Comparison of ENCODE assay signal across 8 cellular contexts in genomic region chr9:99184427-99185327, GRCh38. TPM values are rescaled to one million over a fixed set of nuclear protein-coding genes. Genes with fewer than 3 reads are reported as not detected.
A peak's percentile ranks its signal among the peaks of the same experiment; 100 is the strongest.
DNase-seq lines count a peak whose midpoint lies in the region; ATAC-seq and TF ChIP-seq lines count a peak whose summit lies in the region.

No MANE protein-coding gene starts in this region.

- H3K27ac ChIP-seq in Peyer's patch = peak overlapping the region in 3 of 4 donors; percentile 6 to 11 (median 11)

- no peaks in the 10 kb centered on the region for H3K9me3 ChIP-seq in Peyer's patch
- no peaks in the 10 kb centered on the region for H3K9me3 ChIP-seq in neuron (ENCODE audit: low read length)

- no peaks in the 10 kb centered on the region for H3K36me3 ChIP-seq in Peyer's patch
- no peaks in the 10 kb centered on the region for H3K36me3 ChIP-seq in neuron (ENCODE audit: insufficient read depth, low read length)

- H3K27me3 ChIP-seq in Peyer's patch (no peaks in the 10 kb centered on the region), neuron (ENCODE audit: insufficient read depth, low read length) (no peaks in the 10 kb centered on the region)

- H3K4me3 ChIP-seq in Peyer's patch (peak overlapping the region in 3 of 4 donors; percentile 20 to 46 (median 28)), fibroblast of pulmonary artery (replicated peaks; ENCODE audit: low read depth, low read length) (peak overlapping the region; percentile 18), neuron (ENCODE audit: low read length) (no peak overlapping the region)

- H3K27me3 Mint-ChIP-seq in stimulated activated naive CD8-positive, alpha-beta T cell treated with anti-CD3 and anti-CD28 coated beads, Interleukin-15, amount 100 ng/mL, for 72 hours = peaks cover 11% of the 10 kb centered on the region

- TF ChIP-seq POLR2A in Peyer's patch (IDR thresholded peaks at IDR 0.05) = no peak

- H3K27ac Mint-ChIP-seq in stimulated activated naive CD8-positive, alpha-beta T cell treated with anti-CD3 and anti-CD28 coated beads, Interleukin-15, amount 100 ng/mL, for 72 hours = peak overlapping the region; percentile 55 to 90

- peak overlapping the region; percentile 32 for H2AFZ ChIP-seq in neuron (ENCODE audit: low read depth, low read length)

- ATAC-seq in GM21619 (IDR thresholded peaks at IDR 0.05; ENCODE audit: unreplicated experiment) = peak; percentile 53
- peak; percentile 89 for ATAC-seq in stimulated activated naive CD8-positive, alpha-beta T cell treated with anti-CD3 and anti-CD28 coated beads, Interleukin-15, amount 100 ng/mL, for 72 hours

- peaks cover 0 to 10% (median 5%) of the 10 kb centered on the region in 4 donors for H3K4me1 ChIP-seq in Peyer's patch
- H3K4me1 ChIP-seq in neuron (ENCODE audit: insufficient read depth, low read length) = peaks cover 12% of the 10 kb centered on the region

- peak; percentile 85 to 92 (median 88) for TF ChIP-seq CTCF in Peyer's patch (IDR thresholded peaks at IDR 0.05)
- peak; percentile 98 for TF ChIP-seq CTCF in fibroblast of pulmonary artery (IDR thresholded peaks at IDR 0.05; ENCODE audit: low read length, missing control alignments)

- H3K9me3 Mint-ChIP-seq in stimulated activated naive CD8-positive, alpha-beta T cell treated with anti-CD3 and anti-CD28 coated beads, Interleukin-15, amount 100 ng/mL, for 72 hours = no peaks in the 10 kb centered on the region

- H3K4me1 Mint-ChIP-seq in stimulated activated naive CD8-positive, alpha-beta T cell treated with anti-CD3 and anti-CD28 coated beads, Interleukin-15, amount 100 ng/mL, for 72 hours = peaks cover 70% of the 10 kb centered on the region

- H3K4me3 Mint-ChIP-seq in stimulated activated naive CD8-positive, alpha-beta T cell treated with anti-CD3 and anti-CD28 coated beads, Interleukin-15, amount 100 ng/mL, for 72 hours = peak overlapping the region; percentile 58 to 81

- DNase-seq in DMS114 treated with DMSO at 0.1 percent for 48 hours (lab: John Stamatoyannopoulos, UW; ENCODE audit: unreplicated experiment) (peak; percentile 65), Kasumi-1 (lab: John Stamatoyannopoulos, UW) (peak; percentile 84 to 85), Peyer's patch (peak; percentile 82 to 93 (median 87)), activated T-helper 1 cell treated with Interleukin-2 at 50 U/mL for 16 hours (ENCODE audit: low read depth) (peak; percentile 41), fibroblast of pulmonary artery (ENCODE audit: low read depth) (peak; percentile 95)
- peak; percentile 84 to 91 for DNase-seq in stimulated activated naive CD8-positive, alpha-beta T cell treated with anti-CD3 and anti-CD28 coated beads, Interleukin-15, amount 100 ng/mL, for 72 hours

RNA-seq across cellular contexts. Expression of gene ALG2, which starts 37.1 kb away (rescaled TPM):
- 10 to 100 TPM; 19.0 to 36.2 (median 31.0) TPM for total RNA-seq in Peyer's patch

RNA-seq across cellular contexts. Expression of gene SEC61B, which starts 37.4 kb away (rescaled TPM):
- 10 to 100 TPM; 47.7 to 73.6 (median 58.0) TPM for total RNA-seq in Peyer's patch

Comparison
In these comparisons a context has a peak if more than half of its experiments do, and no peak if none do; other contexts are left out.
1. DNase-seq: peak in every context shown above with its lines; median percentile 95 in fibroblast of pulmonary artery; 88 in stimulated activated naive CD8-positive, alpha-beta T cell treated with anti-CD3 and anti-CD28 coated beads, Interleukin-15, amount 100 ng/mL, for 72 hours; 87 in Peyer's patch; 84 in Kasumi-1; 65 in DMS114 treated with DMSO at 0.1 percent for 48 hours; 41 in activated T-helper 1 cell treated with Interleukin-2 at 50 U/mL for 16 hours.